In genomic region chr15:62492900-62493299, GRCh38 we compare ENCODE assay signal across 14 cellular contexts.
"Had no signal": no experiment of that assay in that cellular context is flagged by ENCODE, and none has a peak within 500 bp of the region (broad histone marks: within the 10 kb centered on the region; RNA-seq: fewer than 3 reads in every experiment).

No MANE protein-coding gene starts in this region.

- H3K4me3 ChIP-seq: cardiac muscle cell, lower lobe of right lung, tibial artery had no signal

- H3K4me1 ChIP-seq: parathyroid adenoma had no signal

- H3K27me3 ChIP-seq: cardiac muscle cell, neutrophil, tibial artery had no signal

- H3K27ac ChIP-seq: cardiac muscle cell, lower lobe of right lung, neutrophil, parathyroid adenoma, tibial artery had no signal

- H3K9ac ChIP-seq: parathyroid adenoma had no signal

- H2AFZ ChIP-seq: parathyroid adenoma had no signal

- H3K79me2 ChIP-seq: parathyroid adenoma had no signal

- H3K36me3 ChIP-seq: cardiac muscle cell, lower lobe of right lung, neutrophil, tibial artery had no signal

- ATAC-seq: activated CD8-positive, alpha-beta T cell treated with anti-CD3 and anti-CD28 coated beads for 36 hours; activated naive CD4-positive, alpha-beta T cell treated with anti-CD3 and anti-CD28 coated beads, Interleukin-2, amount 50 U/mL, for 72 hours; lower lobe of right lung; stimulated activated memory B cell treated with anti-CD40 and anti-IgM and Interleukin-4, amounts not matched to agents 10 μg/mL and 1 μg/mL and 100 μg/mL, for 72 hours; WTC11 had no signal

- H3K9me3 ChIP-seq: lower lobe of right lung, neutrophil, tibial artery had no signal

- DNase-seq: activated CD4-positive, alpha-beta T cell treated with anti-CD3 and anti-CD28 coated beads for 4 hours; activated CD8-positive, alpha-beta T cell treated with anti-CD3 and anti-CD28 coated beads for 36 hours; activated effector memory CD4-positive, alpha-beta T cell treated with anti-CD3 and anti-CD28 coated beads, Interleukin-2, amount 50 U/mL, for 16 hours; activated T-cell treated with anti-CD3 and anti-CD28 coated beads, Interleukin-2, amount 50 U/mL, for 48 hours; lower lobe of right lung; midbrain; T-helper 2 cell; tibial artery had no signal
